In genomic region chr6:13234130-13234529, GRCh38 we compare ENCODE assay signal across 30 cellular contexts.
A peak's percentile ranks its signal among the peaks of the same experiment; 100 is the strongest.
DNase-seq lines count a peak whose midpoint lies in the region; ATAC-seq, FAIRE-seq and TF ChIP-seq lines count a peak whose summit lies in the region.
"Had no signal": no experiment of that assay in that cellular context is flagged by ENCODE, and none has a peak within 500 bp of the region (broad histone marks: within the 10 kb centered on the region; RNA-seq: fewer than 3 reads in every experiment).

No MANE protein-coding gene starts in this region.

- no peaks in the 10 kb centered on the region for H3K79me2 ChIP-seq in keratinocyte (ENCODE audit: control insufficient read depth, insufficient read depth, low read length)

- H3K4me1 ChIP-seq in keratinocyte (ENCODE audit: control insufficient read depth, extremely low read depth, insufficient read depth, low read length) (no peaks in the 10 kb centered on the region), BE2C (no peaks in the 10 kb centered on the region), mucosa of descending colon (ENCODE audit: low read depth) (no peaks in the 10 kb centered on the region)
- H3K4me1 ChIP-seq: neural progenitor cell, upper lobe of right lung had no signal

- H3K9ac ChIP-seq in keratinocyte (ENCODE audit: control insufficient read depth, extremely low read depth, insufficient read depth, low read length): no peak overlapping the region
- H3K9ac ChIP-seq: neural progenitor cell had no signal

- no peak overlapping the region for H3K27ac ChIP-seq in keratinocyte (ENCODE audit: control insufficient read depth, insufficient read depth, low read length)
- H3K27ac ChIP-seq: brain microvascular endothelial cell, neural progenitor cell, upper lobe of right lung had no signal

- no peak for FAIRE-seq in keratinocyte (lab: Jason Lieb, UNC)

- peak; percentile 85 for DNase-seq in AG10803 (ENCODE audit: low read depth)
- peak; percentile 52 for DNase-seq in GM04504 (ENCODE audit: low read depth)
- DNase-seq in astrocyte of the hippocampus (ENCODE audit: low read depth, low spot score): peak; percentile 4
- DNase-seq in keratinocyte (ENCODE audit: low read depth, low spot score): peak; percentile 17
- DNase-seq in BE2C: no peak
- DNase-seq in islet precursor cell: no peak
- no peak for DNase-seq in mucosa of descending colon
- DNase-seq: activated CD4-positive, alpha-beta T cell treated with anti-CD3 and anti-CD28 coated beads, Interleukin-2, amount 10 ng/mL, durations not matched to agents 7 days and 5 days; activated gamma-delta T cell treated with Interleukin-2 at 50 U/mL for 16 hours; activated naive CD8-positive, alpha-beta T cell treated with anti-CD3 and anti-CD28 coated beads, Interleukin-2, amount 50 U/mL, for 24 hours; activated T-cell treated with anti-CD3 and anti-CD28 coated beads, Interleukin-2, amount 50 U/mL, for 24 hours; brain microvascular endothelial cell; CD8-positive, alpha-beta T cell; DMS 273 treated with DMSO at 0.1 percent for 48 hours; effector CD4-positive, alpha-beta T cell; Karpas-422; left cardiac atrium; NCI-H1436 treated with DMSO at 0.1 percent for 48 hours; NCI-H510A; posterior cingulate gyrus; SHP77; stimulated activated CD4-positive, alpha-beta T cell treated with anti-CD3 and anti-CD28 coated beads, Interleukin-4, amount 100 ng/mL, for 24 hours; substantia nigra; T-helper 9 cell; upper lobe of right lung had no signal

- H3K27me3 ChIP-seq in keratinocyte (ENCODE audit: control insufficient read depth, extremely low read depth, insufficient read depth, low read length): no peaks in the 10 kb centered on the region
- H3K27me3 ChIP-seq in BE2C: no peaks in the 10 kb centered on the region
- H3K27me3 ChIP-seq: brain microvascular endothelial cell, neural progenitor cell, upper lobe of right lung had no signal

- H3K9me1 ChIP-seq in keratinocyte (ENCODE audit: control insufficient read depth, extremely low read depth, insufficient read depth, low read length): no peaks in the 10 kb centered on the region

- intact Hi-C loops in mucosa of descending colon (cut with DNase I, micrococcal nuclease): no loop called here

- H2AFZ ChIP-seq in keratinocyte (ENCODE audit: control insufficient read depth, low read length): no peak overlapping the region
- H2AFZ ChIP-seq: neural progenitor cell had no signal

- no peak overlapping the region for H3K4me2 ChIP-seq in keratinocyte (ENCODE audit: control insufficient read depth, extremely low read depth, insufficient read depth, low read depth, low read length)
- H3K4me2 ChIP-seq: neural progenitor cell had no signal

- dilution Hi-C loops in keratinocyte (cut with MboI; ENCODE audit: extremely low pct_ligation_motif_present, low sequenced_read_pairs): no loop called here

- TF ChIP-seq CTCF in AG10803 (conservative IDR thresholded peaks at IDR 0.05; ENCODE audit: low read length): no peak
- TF ChIP-seq CTCF in keratinocyte (optimal IDR thresholded peaks at IDR 0.05 in 1 of 3, IDR thresholded peaks at IDR 0.05 in 1 of 3, conservative IDR thresholded peaks at IDR 0.05 in 1 of 3; ENCODE audit: extremely low read depth in 1 of 3, insufficient read depth in 2 of 3, low read length in 3 of 3): no peak
- no peak for TF ChIP-seq CTCF in BE2C (IDR thresholded peaks at IDR 0.05; ENCODE audit: low read depth, low read length)
- no peak for TF ChIP-seq CTCF in mucosa of descending colon (IDR thresholded peaks at IDR 0.05)

- no peak for ATAC-seq in GM18907 (IDR thresholded peaks at IDR 0.05; ENCODE audit: unreplicated experiment)
- no peak for ATAC-seq in mucosa of descending colon
- ATAC-seq: activated naive CD8-positive, alpha-beta T cell treated with anti-CD3 and anti-CD28 coated beads, Interleukin-2, amount 50 U/mL, for 24 hours; CD8-positive, alpha-beta T cell; HCT116; left cardiac atrium; sciatic nerve; stimulated activated effector memory CD8-positive, alpha-beta T cell treated with anti-CD3 and anti-CD28 coated beads, Interleukin-12 subunit alpha, Interleukin-12 subunit beta, amount 100 ng/mL, for 72 hours; upper lobe of right lung had no signal

- H4K20me1 ChIP-seq in keratinocyte (ENCODE audit: control insufficient read depth, extremely low read depth, insufficient read depth, low read length): no peaks in the 10 kb centered on the region

- H3K36me3 ChIP-seq in keratinocyte (ENCODE audit: control insufficient read depth in 2 of 2, extremely low read depth in 1 of 2, insufficient read depth in 2 of 2, low read length in 2 of 2) (no peaks in the 10 kb centered on the region), BE2C (no peaks in the 10 kb centered on the region), mucosa of descending colon (ENCODE audit: low read depth) (no peaks in the 10 kb centered on the region)
- H3K36me3 ChIP-seq: brain microvascular endothelial cell, neural progenitor cell had no signal

- H3K9me3 ChIP-seq in keratinocyte (ENCODE audit: control insufficient read depth, low read depth, low read length): no peaks in the 10 kb centered on the region
- no peaks in the 10 kb centered on the region for H3K9me3 ChIP-seq in BE2C
- H3K9me3 ChIP-seq in mucosa of descending colon: no peaks in the 10 kb centered on the region
- H3K9me3 ChIP-seq: upper lobe of right lung had no signal

- no peak overlapping the region for H3K4me3 ChIP-seq in AG10803 (ENCODE audit: low read length)
- H3K4me3 ChIP-seq in keratinocyte (ENCODE audit: control insufficient read depth in 2 of 3, extremely low read depth in 1 of 3, insufficient read depth in 2 of 3, low read depth in 1 of 3, low read length in 3 of 3): no peak overlapping the region
- no peak overlapping the region for H3K4me3 ChIP-seq in BE2C (ENCODE audit: low read depth, low read length)
- no peak overlapping the region for H3K4me3 ChIP-seq in mucosa of descending colon
- H3K4me3 ChIP-seq: neural progenitor cell, upper lobe of right lung had no signal

Comparison
In these comparisons a context has a peak if more than half of its experiments do, and no peak if none do; other contexts are left out.
1. DNase-seq: peak in AG10803 (single experiment), GM04504 (single experiment), astrocyte of the hippocampus (single experiment) and keratinocyte (single experiment); none in BE2C (single experiment), islet precursor cell (single experiment) and mucosa of descending colon (0 of 3).